1 cellular context compared by ENCODE assay signal in the genomic region with DNA sequence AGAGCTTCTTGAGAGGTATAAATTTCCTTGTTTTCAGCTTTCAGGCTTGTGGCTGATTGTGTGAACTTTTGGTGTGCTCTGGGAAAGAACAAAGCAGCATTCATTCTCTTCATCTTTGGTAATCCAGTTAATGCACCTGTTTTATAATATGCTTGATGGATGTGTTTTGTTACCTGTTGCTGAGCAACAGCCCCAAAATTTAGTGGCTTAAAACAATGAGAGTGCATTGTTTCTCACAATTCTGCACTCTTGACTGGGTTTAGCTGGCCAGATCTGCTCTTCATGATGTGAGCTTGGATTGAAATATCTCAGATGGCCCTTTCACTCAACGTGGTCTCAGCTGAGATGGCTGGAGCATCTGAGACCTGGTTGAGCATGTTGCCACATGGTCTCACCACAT.
TF ChIP-seq lines count a peak whose summit lies in the region.

No MANE protein-coding gene starts in this region.

TF ChIP-seq in GM12878, 131 proteins besides CTCF, POLR2A, EP300 and RAD21:
- TF ChIP-seq ZNF24 (IDR thresholded peaks at IDR 0.05): peak; percentile 8; the same call in 1 of the 2 replicates
- TF ChIP-seq MYC (IDR thresholded peaks at IDR 0.05; ENCODE audit: insufficient read depth, insufficient read length, insufficient replicate concordance, low read length, severe bottlenecking): no peak
- TF ChIP-seq IKZF1 (conservative IDR thresholded peaks at IDR 0.05): 0 out of 2 replicates have a peak, but pooled peaks have one; percentile 16
- TF ChIP-seq MEF2B (IDR thresholded peaks at IDR 0.05; ENCODE audit: partially characterized antibody, poor library complexity, severe bottlenecking): peak; percentile 6
- TF ChIP-seq, protein P1, sequence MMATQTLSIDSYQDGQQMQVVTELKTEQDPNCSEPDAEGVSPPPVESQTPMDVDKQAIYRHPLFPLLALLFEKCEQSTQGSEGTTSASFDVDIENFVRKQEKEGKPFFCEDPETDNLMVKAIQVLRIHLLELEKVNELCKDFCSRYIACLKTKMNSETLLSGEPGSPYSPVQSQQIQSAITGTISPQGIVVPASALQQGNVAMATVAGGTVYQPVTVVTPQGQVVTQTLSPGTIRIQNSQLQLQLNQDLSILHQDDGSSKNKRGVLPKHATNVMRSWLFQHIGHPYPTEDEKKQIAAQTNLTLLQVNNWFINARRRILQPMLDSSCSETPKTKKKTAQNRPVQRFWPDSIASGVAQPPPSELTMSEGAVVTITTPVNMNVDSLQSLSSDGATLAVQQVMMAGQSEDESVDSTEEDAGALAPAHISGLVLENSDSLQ (IDR thresholded peaks at IDR 0.05): peak; percentile 31; the same call in 1 of the 2 replicates
- no peak for TF ChIP-seq BACH1 (IDR thresholded peaks at IDR 0.05; ENCODE audit: borderline replicate concordance)
TF ChIP-seq in GM12878: peak in this region for 4.
